ENCODE assay signal across 9 cellular contexts in genomic region chr9:108468364-108468763, GRCh38.
DNase-seq lines count a peak whose midpoint lies in the region; FAIRE-seq and TF ChIP-seq lines count a peak whose summit lies in the region.
"Had no signal": no experiment of that assay in that cellular context is flagged by ENCODE, and none has a peak within 500 bp of the region (broad histone marks: within the 10 kb centered on the region; RNA-seq: fewer than 3 reads in every experiment).

No MANE protein-coding gene starts in this region.

- intact Hi-C loops in activated CD4-positive, alpha-beta memory T cell treated with anti-CD3 and anti-CD28 coated beads for 36 hours (cut with micrococcal nuclease): no loop called here

- no peaks in the 10 kb centered on the region for H3K4me1 Mint-ChIP-seq in activated CD4-positive, alpha-beta memory T cell treated with anti-CD3 and anti-CD28 coated beads for 36 hours (ENCODE audit: low read depth)
- no peaks in the 10 kb centered on the region for H3K4me1 Mint-ChIP-seq in activated CD4-positive, alpha-beta memory T cell treated with anti-CD3 and anti-CD28 coated beads, Interleukin-2, amount 10 ng/mL, durations not matched to agents 7 days and 5 days
- H3K4me1 Mint-ChIP-seq: central memory CD8-positive, alpha-beta T cell had no signal

- peak overlapping the region; percentile 31 for H3K4me2 ChIP-seq in skeletal muscle satellite cell (ENCODE audit: low read length)

- CTCF ChIA-PET in activated CD4-positive, alpha-beta memory T cell treated with anti-CD3 and anti-CD28 coated beads for 36 hours (lab: Charles Lee): no interaction called here
- CTCF ChIA-PET in activated CD4-positive, alpha-beta memory T cell treated with anti-CD3 and anti-CD28 coated beads, Interleukin-2, amount 10 ng/mL, durations not matched to agents 7 days and 5 days (lab: Charles Lee): no interaction called here

- no peaks in the 10 kb centered on the region for H3K9me3 Mint-ChIP-seq in activated CD4-positive, alpha-beta memory T cell treated with anti-CD3 and anti-CD28 coated beads for 36 hours
- H3K9me3 Mint-ChIP-seq in activated CD4-positive, alpha-beta memory T cell treated with anti-CD3 and anti-CD28 coated beads, Interleukin-2, amount 10 ng/mL, durations not matched to agents 7 days and 5 days: no peaks in the 10 kb centered on the region

- no peaks in the 10 kb centered on the region for H3K36me3 ChIP-seq in skeletal muscle satellite cell (ENCODE audit: insufficient read depth, low read length)

- H3K27me3 Mint-ChIP-seq in activated CD4-positive, alpha-beta memory T cell treated with anti-CD3 and anti-CD28 coated beads for 36 hours: no peaks in the 10 kb centered on the region
- no peaks in the 10 kb centered on the region for H3K27me3 Mint-ChIP-seq in activated CD4-positive, alpha-beta memory T cell treated with anti-CD3 and anti-CD28 coated beads, Interleukin-2, amount 10 ng/mL, durations not matched to agents 7 days and 5 days
- H3K27me3 Mint-ChIP-seq: central memory CD8-positive, alpha-beta T cell had no signal

- H3K27ac Mint-ChIP-seq in activated CD4-positive, alpha-beta memory T cell treated with anti-CD3 and anti-CD28 coated beads for 36 hours: no peak overlapping the region
- no peak overlapping the region for H3K27ac Mint-ChIP-seq in activated CD4-positive, alpha-beta memory T cell treated with anti-CD3 and anti-CD28 coated beads, Interleukin-2, amount 10 ng/mL, durations not matched to agents 7 days and 5 days

- DNase-seq in activated CD4-positive, alpha-beta memory T cell treated with anti-CD3 and anti-CD28 coated beads for 36 hours: peak; percentile 46
- DNase-seq in activated CD4-positive, alpha-beta memory T cell treated with anti-CD3 and anti-CD28 coated beads, Interleukin-2, amount 10 ng/mL, durations not matched to agents 7 days and 5 days: no peak
- DNase-seq in H54 (ENCODE audit: insufficient read length, low spot score) (peak; percentile 21), NCI-H226 (peak; percentile 16), ecto neural progenitor cell (ENCODE audit: low spot score) (peak; percentile 59), GF-D8 (lab: John Stamatoyannopoulos, UW) (no peak), HuH-7 (ENCODE audit: low spot score) (no peak)

- no peaks in the 10 kb centered on the region for H3K36me3 Mint-ChIP-seq in activated CD4-positive, alpha-beta memory T cell treated with anti-CD3 and anti-CD28 coated beads for 36 hours
- no peaks in the 10 kb centered on the region for H3K36me3 Mint-ChIP-seq in activated CD4-positive, alpha-beta memory T cell treated with anti-CD3 and anti-CD28 coated beads, Interleukin-2, amount 10 ng/mL, durations not matched to agents 7 days and 5 days (ENCODE audit: low read depth)

- peak; percentile 23 for FAIRE-seq in H54 (lab: Jason Lieb, UNC)

- TF ChIP-seq POLR2A in H54 (IDR thresholded peaks at IDR 0.05; ENCODE audit: low read depth, low read length): no peak

- H3K4me1 ChIP-seq in skeletal muscle satellite cell (ENCODE audit: control insufficient read depth, insufficient read depth, low read length): peaks cover 48% of the 10 kb centered on the region

- no peak overlapping the region for H3K4me3 Mint-ChIP-seq in activated CD4-positive, alpha-beta memory T cell treated with anti-CD3 and anti-CD28 coated beads for 36 hours
- no peak overlapping the region for H3K4me3 Mint-ChIP-seq in activated CD4-positive, alpha-beta memory T cell treated with anti-CD3 and anti-CD28 coated beads, Interleukin-2, amount 10 ng/mL, durations not matched to agents 7 days and 5 days
- H3K4me3 Mint-ChIP-seq: central memory CD8-positive, alpha-beta T cell had no signal

- H3K27me3 ChIP-seq in skeletal muscle satellite cell (ENCODE audit: control insufficient read depth, insufficient read depth, low read length): no peaks in the 10 kb centered on the region

- no peaks in the 10 kb centered on the region for H3K9me3 ChIP-seq in skeletal muscle satellite cell (replicated peaks; ENCODE audit: low read length)

- POLR2A ChIA-PET in activated CD4-positive, alpha-beta memory T cell treated with anti-CD3 and anti-CD28 coated beads for 36 hours (lab: Charles Lee): no interaction called here
- POLR2A ChIA-PET in activated CD4-positive, alpha-beta memory T cell treated with anti-CD3 and anti-CD28 coated beads, Interleukin-2, amount 10 ng/mL, durations not matched to agents 7 days and 5 days (lab: Charles Lee): no interaction called here

- peak overlapping the region; percentile 8 for H3K4me3 ChIP-seq in skeletal muscle satellite cell (ENCODE audit: low read length)

- H3K9ac ChIP-seq in skeletal muscle satellite cell (ENCODE audit: low read depth, low read length): peak overlapping the region; percentile 46

Comparison
In these comparisons a context has a peak if more than half of its experiments do, and no peak if none do; other contexts are left out.
1. DNase-seq: peak in activated CD4-positive, alpha-beta memory T cell treated with anti-CD3 and anti-CD28 coated beads for 36 hours (single experiment), H54 (single experiment), NCI-H226 (single experiment) and ecto neural progenitor cell (single experiment); none in activated CD4-positive, alpha-beta memory T cell treated with anti-CD3 and anti-CD28 coated beads, Interleukin-2, amount 10 ng/mL, durations not matched to agents 7 days and 5 days (single experiment), GF-D8 (single experiment) and HuH-7 (single experiment).